In genomic region chr2:86566828-86567205, GRCh38 we compare ENCODE assay signal across 24 cellular contexts.
"Had no signal": no experiment of that assay in that cellular context is flagged by ENCODE, and none has a peak within 500 bp of the region (broad histone marks: within the 10 kb centered on the region; RNA-seq: fewer than 3 reads in every experiment).

No MANE protein-coding gene starts in this region.

- ATAC-seq: esophagus mucosa, left lung, right cardiac atrium had no signal

- H3K4me3 Mint-ChIP-seq: activated CD4-positive, alpha-beta memory T cell treated with anti-CD3 and anti-CD28 coated beads, Interleukin-2, amount 10 ng/mL, durations not matched to agents 7 days and 5 days; activated CD4-positive, alpha-beta T cell treated with anti-CD3 and anti-CD28 coated beads, Interleukin-2, amount 10 ng/mL, durations not matched to agents 24 days and 14 days; activated naive CD4-positive, alpha-beta T cell treated with anti-CD3 and anti-CD28 coated beads, Interleukin-2, amount 10 ng/mL, durations not matched to agents 7 days and 5 days; activated naive CD8-positive, alpha-beta T cell treated with anti-CD3 and anti-CD28 coated beads, Interleukin-2, amount 10 ng/mL, durations not matched to agents 7 days and 5 days; activated T-cell treated with anti-CD3 and anti-CD28 coated beads, Interleukin-2, amount 50 U/mL, for 24 hours; dendritic cell treated with granulocyte-macrophage colony-stimulating factor and Interleukin-4, amounts not matched to agents 40 ng/mL and 50 ng/mL, for 4 days; endodermal cell; nephron progenitor cell had no signal

- H3K36me3 ChIP-seq: left lung, ovary, spleen, suprapubic skin, tibial nerve had no signal

- H3K27me3 Mint-ChIP-seq: activated naive CD8-positive, alpha-beta T cell treated with anti-CD3 and anti-CD28 coated beads, Interleukin-2, amount 10 ng/mL, durations not matched to agents 7 days and 5 days; activated T-cell treated with anti-CD3 and anti-CD28 coated beads, Interleukin-2, amount 50 U/mL, for 24 hours; dendritic cell treated with granulocyte-macrophage colony-stimulating factor and Interleukin-4, amounts not matched to agents 40 ng/mL and 50 ng/mL, for 4 days had no signal

- H3K4me3 ChIP-seq: left lung, lung, ovary, spleen, suprapubic skin, tibial nerve had no signal

- H3K27me3 ChIP-seq: left lung, ovary, spleen, suprapubic skin, tibial nerve had no signal

- H3K27ac ChIP-seq: left lung, ovary, spleen, suprapubic skin, tibial nerve had no signal

- FAIRE-seq: astrocyte, bronchial epithelial cell had no signal

- DNase-seq: activated CD4-positive, alpha-beta memory T cell treated with anti-CD3 and anti-CD28 coated beads, Interleukin-2, amount 10 ng/mL, durations not matched to agents 7 days and 5 days; activated CD4-positive, alpha-beta T cell treated with anti-CD3 and anti-CD28 coated beads, Interleukin-2, amount 10 ng/mL, durations not matched to agents 24 days and 14 days; activated CD4-positive, CD25-positive, alpha-beta regulatory T cell treated with anti-CD3 and anti-CD28 coated beads, Interleukin-2, amount 50 U/mL, for 72 hours; activated CD8-positive, alpha-beta memory T cell treated with anti-CD3 and anti-CD28 coated beads, Interleukin-2, amount 50 U/mL, for 48 hours; activated gamma-delta T cell; activated naive CD4-positive, alpha-beta T cell treated with anti-CD3 and anti-CD28 coated beads, Interleukin-2, amount 10 ng/mL, durations not matched to agents 7 days and 5 days; activated naive CD8-positive, alpha-beta T cell treated with anti-CD3 and anti-CD28 coated beads, Interleukin-2, amount 10 ng/mL, durations not matched to agents 7 days and 5 days; activated T-cell treated with anti-CD3 and anti-CD28 coated beads, Interleukin-2, amount 50 U/mL, for 24 hours; endodermal cell; foreskin melanocyte; left lung; nephron progenitor cell; ovary; right cardiac atrium; spleen; stimulated activated naive CD4-positive, alpha-beta T cell; T-helper 2 cell had no signal

- H3K9me3 ChIP-seq: left lung, spleen, suprapubic skin, tibial nerve had no signal

- H3K27ac Mint-ChIP-seq: activated CD4-positive, alpha-beta memory T cell treated with anti-CD3 and anti-CD28 coated beads, Interleukin-2, amount 10 ng/mL, durations not matched to agents 7 days and 5 days; activated CD4-positive, alpha-beta T cell treated with anti-CD3 and anti-CD28 coated beads, Interleukin-2, amount 10 ng/mL, durations not matched to agents 24 days and 14 days; activated naive CD4-positive, alpha-beta T cell treated with anti-CD3 and anti-CD28 coated beads, Interleukin-2, amount 10 ng/mL, durations not matched to agents 7 days and 5 days; activated naive CD8-positive, alpha-beta T cell treated with anti-CD3 and anti-CD28 coated beads, Interleukin-2, amount 10 ng/mL, durations not matched to agents 7 days and 5 days; activated T-cell treated with anti-CD3 and anti-CD28 coated beads, Interleukin-2, amount 50 U/mL, for 24 hours; endodermal cell; nephron progenitor cell had no signal

- H3K9me3 Mint-ChIP-seq: activated CD4-positive, alpha-beta memory T cell treated with anti-CD3 and anti-CD28 coated beads, Interleukin-2, amount 10 ng/mL, durations not matched to agents 7 days and 5 days had no signal
